In the genomic region with DNA sequence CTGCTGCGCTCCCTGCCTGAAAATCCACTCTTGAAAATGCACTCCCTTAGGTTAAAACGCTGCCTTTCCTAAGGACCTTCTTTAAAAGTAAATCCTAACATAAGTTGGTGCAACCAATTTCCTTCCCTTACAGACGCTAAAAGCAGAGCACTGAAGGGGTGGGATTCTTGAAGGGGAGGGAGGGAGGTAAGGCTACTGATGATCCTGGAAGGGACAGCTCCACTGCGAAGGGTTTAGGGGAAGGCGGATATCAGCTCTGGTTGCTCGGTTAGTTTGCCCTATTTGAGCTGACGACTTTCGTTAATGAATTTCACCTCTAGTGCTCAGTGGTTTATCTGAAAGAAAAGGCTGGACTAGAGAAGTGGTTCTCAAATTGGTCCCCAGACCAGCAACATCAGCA, we compare ENCODE assay signal across 8 cellular contexts. TPM values are rescaled to one million over a fixed set of nuclear protein-coding genes. Genes with fewer than 3 reads are reported as not detected.
DNase-seq lines count a peak whose midpoint lies in the region; ATAC-seq and TF ChIP-seq lines count a peak whose summit lies in the region.

No MANE protein-coding gene starts in this region.

- TF ChIP-seq CTCF in brain microvascular endothelial cell (IDR thresholded peaks at IDR 0.05; ENCODE audit: low read depth, low read length, missing control alignments) = no peak
- TF ChIP-seq CTCF in tibial artery (IDR thresholded peaks at IDR 0.05) = no peak

- H3K9me3 ChIP-seq in tibial artery = no peaks in the 10 kb centered on the region

- no peak for DNase-seq in activated T-cell treated with anti-CD3 and anti-CD28 coated beads, Interleukin-2, amount 50 U/mL, for 4 hours
- no peak for DNase-seq in activated T-cell treated with anti-CD3 and anti-CD28 coated beads, Interleukin-2, amount 50 U/mL, for 1 hour
- DNase-seq in brain microvascular endothelial cell (no peak), memory B cell (ENCODE audit: low spot score in 2 of 2) (no peak), tibial artery (no peak), left colon (no peak), DMS53 (lab: John Stamatoyannopoulos, UW) (no peak), HuH-7.5 (ENCODE audit: low spot score) (no peak)

- no peaks in the 10 kb centered on the region for H3K36me3 Mint-ChIP-seq in activated T-cell treated with anti-CD3 and anti-CD28 coated beads, Interleukin-2, amount 50 U/mL, for 4 hours (ENCODE audit: insufficient read depth)
- H3K36me3 Mint-ChIP-seq in memory B cell = no peaks in the 10 kb centered on the region

- peaks cover 27% of the 10 kb centered on the region for H3K4me1 Mint-ChIP-seq in activated T-cell treated with anti-CD3 and anti-CD28 coated beads, Interleukin-2, amount 50 U/mL, for 4 hours (ENCODE audit: low read depth)
- peaks cover 17% of the 10 kb centered on the region for H3K4me1 Mint-ChIP-seq in memory B cell

- H3K36me3 ChIP-seq in brain microvascular endothelial cell (replicated peaks) = no peaks in the 10 kb centered on the region
- H3K36me3 ChIP-seq in tibial artery = no peaks in the 10 kb centered on the region

- peak overlapping the region; percentile 80 for H3K4me3 Mint-ChIP-seq in activated T-cell treated with anti-CD3 and anti-CD28 coated beads, Interleukin-2, amount 50 U/mL, for 4 hours
- H3K4me3 Mint-ChIP-seq in memory B cell = peak overlapping the region; percentile 87

- no peak overlapping the region for H3K27ac Mint-ChIP-seq in memory B cell

- peak overlapping the region; percentile 38 for H3K27ac ChIP-seq in brain microvascular endothelial cell
- peak overlapping the region; percentile 84 to 90 for H3K27ac ChIP-seq in tibial artery

- intact Hi-C loops in tibial artery (cut with DNase I; ENCODE audit: low total_unique reads) (no loop called here), left colon (cut with DNase I, micrococcal nuclease) (no loop called here)

- peaks cover 0 to 61% (median 24%) of the 10 kb centered on the region in 4 donors for H3K4me1 ChIP-seq in tibial artery

- H3K27me3 ChIP-seq in brain microvascular endothelial cell (replicated peaks) (no peaks in the 10 kb centered on the region), tibial artery (no peaks in the 10 kb centered on the region)

- H3K4me3 ChIP-seq in brain microvascular endothelial cell (ENCODE audit: low read depth, low read length) (peak overlapping the region; percentile 58), tibial artery (peak overlapping the region; percentile 66 to 76)

- ATAC-seq in activated T-cell treated with anti-CD3 and anti-CD28 coated beads, Interleukin-2, amount 50 U/mL, for 4 hours = no peak
- ATAC-seq in memory B cell (ENCODE audit: low read depth) (no peak), left colon (no peak)

- H3K9me3 Mint-ChIP-seq in activated T-cell treated with anti-CD3 and anti-CD28 coated beads, Interleukin-2, amount 50 U/mL, for 4 hours = no peaks in the 10 kb centered on the region
- peaks cover 1% of the 10 kb centered on the region for H3K9me3 Mint-ChIP-seq in memory B cell

- H3K27me3 Mint-ChIP-seq in activated T-cell treated with anti-CD3 and anti-CD28 coated beads, Interleukin-2, amount 50 U/mL, for 4 hours (ENCODE audit: low read depth) = peaks cover 5% of the 10 kb centered on the region
- H3K27me3 Mint-ChIP-seq in memory B cell = peaks cover 14% of the 10 kb centered on the region

- in situ Hi-C loops in brain microvascular endothelial cell (cut with HindIII; ENCODE audit: low pct_ligation_motif_present, low sequenced_read_pairs) = no loop called here

RNA-seq across cellular contexts. Expression of gene SIGLEC15, which starts 49.7 kb away (rescaled TPM):
- not detected for total RNA-seq in activated T-cell treated with anti-CD3 and anti-CD28 coated beads, Interleukin-2, amount 50 U/mL, for 4 hours
- total RNA-seq in left colon = under 1 TPM; 0.21 to 0.36 TPM

RNA-seq across cellular contexts. Expression of gene SLC14A1, which starts 51.7 kb away (rescaled TPM):
- under 1 TPM in 1 of 3 donors, not detected in 2; 0.24 TPM for total RNA-seq in activated T-cell treated with anti-CD3 and anti-CD28 coated beads, Interleukin-2, amount 50 U/mL, for 4 hours
- total RNA-seq in left colon = 1 to 10 TPM in 1 of 2 donors, under 1 TPM in 1; 0.95 to 1.0 TPM
